8 cellular contexts compared by ENCODE assay signal in the genomic region with DNA sequence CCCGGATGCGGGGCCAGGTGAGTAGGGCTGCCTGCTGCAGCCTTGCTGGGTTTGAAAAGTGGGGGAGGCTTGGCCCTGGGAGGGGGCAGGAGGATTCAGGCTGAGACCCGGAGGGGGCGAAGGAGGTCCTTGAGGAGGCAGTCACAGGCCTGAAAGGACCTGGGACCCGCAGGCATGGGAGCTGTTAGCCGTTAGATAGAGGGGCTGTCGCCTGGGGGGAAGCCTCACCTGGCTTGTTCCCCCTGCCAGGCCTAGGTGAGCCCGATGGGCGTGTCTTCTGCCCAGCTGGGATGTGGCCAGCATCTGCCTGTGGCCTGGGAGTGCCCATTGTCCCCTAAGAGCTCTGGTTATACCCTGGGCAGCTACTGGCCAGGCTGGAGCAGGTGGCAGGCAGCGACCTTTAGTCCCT. TPM values are rescaled to one million over a fixed set of nuclear protein-coding genes. Genes with fewer than 3 reads are reported as not detected.
DNase-seq lines count a peak whose midpoint lies in the region; ATAC-seq, FAIRE-seq and TF ChIP-seq lines count a peak whose summit lies in the region.

No MANE protein-coding gene starts in this region.

- ATAC-seq in GM19452 (IDR thresholded peaks at IDR 0.05; ENCODE audit: unreplicated experiment): no peak
- no peak for ATAC-seq in GM18861 (IDR thresholded peaks at IDR 0.05; ENCODE audit: unreplicated experiment)

- in situ Hi-C loops in KBM-7 (cut with MboI; ENCODE audit: low pct_unique_long_range_greater_than_20kb, low sequenced_read_pairs): no loop called here

- H3K27ac Mint-ChIP-seq in astrocyte (ENCODE audit: unreplicated experiment): no peak overlapping the region
- H3K27ac Mint-ChIP-seq in mesothelial cell of epicardium: no peak overlapping the region

- H3K27me3 ChIP-seq in cardiac muscle cell: peaks cover 86% of the 10 kb centered on the region
- H3K27me3 ChIP-seq in astrocyte (ENCODE audit: insufficient read depth, low read length): peaks cover 14% of the 10 kb centered on the region

- no peak overlapping the region for H2AFZ ChIP-seq in astrocyte (ENCODE audit: low read depth, low read length)

- H3K9me3 ChIP-seq in cardiac muscle cell (ENCODE audit: low read depth): no peaks in the 10 kb centered on the region
- H3K9me3 ChIP-seq in astrocyte (ENCODE audit: insufficient read depth, low read depth, low read length): no peaks in the 10 kb centered on the region

- no peak for DNase-seq in cardiac muscle cell (ENCODE audit: low read depth in 1 of 2, low spot score in 1 of 2)
- no peak for DNase-seq in cardiac septum (ENCODE audit: low spot score)
- no peak for DNase-seq in astrocyte (ENCODE audit: low read depth)
- DNase-seq in mesothelial cell of epicardium (ENCODE audit: low spot score in 2 of 2, unreplicated experiment in 2 of 2): no peak
- no peak for DNase-seq in iPS-NIHi11 (ENCODE audit: low spot score)
- DNase-seq in KBM-7: no peak

- no peak for TF ChIP-seq CTCF in cardiac muscle cell (IDR thresholded peaks at IDR 0.05; ENCODE audit: low read depth, low read length)
- TF ChIP-seq CTCF in astrocyte (IDR thresholded peaks at IDR 0.05; ENCODE audit: insufficient read depth, low read depth, low read length): no peak
- TF ChIP-seq CTCF in mesothelial cell of epicardium (IDR thresholded peaks at IDR 0.05; ENCODE audit: unreplicated experiment): no peak

- H3K4me3 Mint-ChIP-seq in astrocyte (ENCODE audit: unreplicated experiment) (peak overlapping the region; percentile 70), mesothelial cell of epicardium (peak overlapping the region; percentile 51)

- H3K27ac ChIP-seq in cardiac muscle cell: no peak overlapping the region
- no peak overlapping the region for H3K27ac ChIP-seq in astrocyte (ENCODE audit: low read depth, low read length)

- intact Hi-C loops in cardiac septum (cut with DNase I): loop anchor here (1.0 to 5.0 kb wide), 2 partner anchors 28 to 37 kb away; no protein-coding TSS in a partner anchor

- H3K4me1 ChIP-seq in cardiac muscle cell (ENCODE audit: low read depth) (peaks cover 3% of the 10 kb centered on the region), astrocyte (ENCODE audit: insufficient read depth, low read length) (no peaks in the 10 kb centered on the region)

- no peak for FAIRE-seq in astrocyte (lab: Jason Lieb, UNC)

- no peaks in the 10 kb centered on the region for H3K36me3 ChIP-seq in cardiac muscle cell
- H3K36me3 ChIP-seq in astrocyte (ENCODE audit: insufficient read depth, low read length): no peaks in the 10 kb centered on the region

- peak overlapping the region; percentile 35 for H3K4me3 ChIP-seq in cardiac muscle cell
- peak overlapping the region; percentile 5 for H3K4me3 ChIP-seq in astrocyte (ENCODE audit: insufficient read depth, low read depth, low read length)

- H4K20me1 ChIP-seq in astrocyte (ENCODE audit: insufficient read depth, low read length): peaks cover 37% of the 10 kb centered on the region

- H3K27me3 Mint-ChIP-seq in astrocyte (ENCODE audit: low read depth, unreplicated experiment) (peaks cover 24% of the 10 kb centered on the region), mesothelial cell of epicardium (ENCODE audit: low read depth) (peaks cover 35% of the 10 kb centered on the region)

- H3K9ac ChIP-seq in astrocyte (ENCODE audit: low read length): no peak overlapping the region

- H3K36me3 Mint-ChIP-seq in astrocyte (ENCODE audit: low read depth, unreplicated experiment) (peaks cover 10% of the 10 kb centered on the region), mesothelial cell of epicardium (no peaks in the 10 kb centered on the region)

- H3K4me2 ChIP-seq in astrocyte (ENCODE audit: low read length): peak overlapping the region; percentile 81

- H3K79me2 ChIP-seq in astrocyte (ENCODE audit: insufficient read depth, low read length): peaks cover 26% of the 10 kb centered on the region

- peaks cover 5% of the 10 kb centered on the region for H3K4me1 Mint-ChIP-seq in astrocyte (ENCODE audit: low read depth, unreplicated experiment)
- H3K4me1 Mint-ChIP-seq in mesothelial cell of epicardium: no peaks in the 10 kb centered on the region

- H3K9me3 Mint-ChIP-seq in astrocyte (ENCODE audit: unreplicated experiment): peaks cover 7% of the 10 kb centered on the region
- H3K9me3 Mint-ChIP-seq in mesothelial cell of epicardium: peaks cover 9% of the 10 kb centered on the region

RNA-seq across cellular contexts. Expression of a gene that starts 1.8 kb away (rescaled TPM):
- 0.51 and 0.60 TPM in 2 replicates for total RNA-seq in cardiac muscle cell
- polyA plus RNA-seq in cardiac muscle cell: 0.55 and 0.59 TPM in 2 replicates
- total RNA-seq in cardiac septum: 36.9 TPM
- 13.8 and 14.8 TPM in 2 replicates for total RNA-seq in astrocyte
- 7.8 to 9.1 TPM (median 8.9 TPM) in 3 replicates for total RNA-seq in mesothelial cell of epicardium

RNA-seq across cellular contexts. Expression of a gene that starts 11.2 kb away (rescaled TPM):
- total RNA-seq in cardiac muscle cell: not detected in 2 replicates
- not detected in 2 replicates for polyA plus RNA-seq in cardiac muscle cell
- total RNA-seq in cardiac septum: not detected
- not detected in 2 replicates for total RNA-seq in astrocyte
- total RNA-seq in mesothelial cell of epicardium: not detected in 3 replicates

RNA-seq across cellular contexts. Expression of a gene that starts 24.2 kb away (rescaled TPM):
- not detected in 2 replicates for total RNA-seq in cardiac muscle cell
- not detected in 2 replicates for polyA plus RNA-seq in cardiac muscle cell
- total RNA-seq in cardiac septum: not detected
- total RNA-seq in astrocyte: not detected in 2 replicates
- total RNA-seq in mesothelial cell of epicardium: not detected in 3 replicates

RNA-seq across cellular contexts. Expression of a gene that starts 34.4 kb away (rescaled TPM):
- not detected in 2 replicates for total RNA-seq in cardiac muscle cell
- polyA plus RNA-seq in cardiac muscle cell: not detected in 2 replicates
- total RNA-seq in cardiac septum: not detected
- total RNA-seq in astrocyte: not detected in 2 replicates
- total RNA-seq in mesothelial cell of epicardium: not detected in 3 replicates

RNA-seq across cellular contexts. Expression of a gene that starts 48.1 kb away (rescaled TPM):
- total RNA-seq in cardiac muscle cell: not detected in 2 replicates
- not detected in 2 replicates for polyA plus RNA-seq in cardiac muscle cell
- total RNA-seq in cardiac septum: not detected
- total RNA-seq in astrocyte: not detected in 2 replicates
- total RNA-seq in mesothelial cell of epicardium: not detected in 3 replicates
